8 cellular contexts compared by ENCODE assay signal in the genomic region with DNA sequence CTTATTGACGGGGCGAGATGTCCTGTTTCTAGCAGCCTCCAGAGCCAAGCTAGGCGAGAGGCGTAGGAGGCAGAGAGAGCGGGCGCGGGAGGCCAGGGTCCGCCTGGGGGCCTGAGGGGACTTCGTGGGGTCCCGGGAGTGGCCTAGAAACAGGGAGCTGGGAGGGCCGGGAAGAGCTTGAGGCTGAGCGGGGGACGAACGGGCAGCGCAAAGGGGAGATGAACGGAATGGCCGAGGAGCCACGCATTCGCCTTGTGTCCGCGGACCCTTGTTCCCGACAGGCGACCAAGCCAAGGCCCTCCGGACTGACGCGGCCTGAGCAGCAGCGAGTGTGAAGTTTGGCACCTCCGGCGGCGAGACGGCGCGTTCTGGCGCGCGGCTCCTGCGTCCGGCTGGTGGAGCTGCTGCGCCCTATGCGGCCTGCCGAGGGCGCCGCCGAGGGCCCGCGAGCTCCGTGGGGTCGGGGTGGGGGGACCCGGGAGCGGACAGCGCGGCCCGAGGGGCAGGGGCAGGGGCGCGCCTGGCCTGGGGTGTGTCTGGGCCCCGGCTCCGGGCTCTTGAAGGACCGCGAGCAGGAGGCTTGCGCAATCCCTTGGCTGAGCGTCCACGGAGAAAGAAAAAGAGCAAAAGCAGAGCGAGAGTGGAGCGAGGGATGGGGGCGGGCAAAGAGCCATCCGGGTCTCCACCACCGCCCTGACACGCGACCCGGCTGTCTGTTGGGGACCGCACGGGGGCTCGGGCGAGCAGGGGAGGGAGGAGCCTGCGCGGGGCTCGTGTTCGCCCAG. TPM values are rescaled to one million over a fixed set of nuclear protein-coding genes. Genes with fewer than 3 reads are reported as not detected.
DNase-seq lines count a peak whose midpoint lies in the region; ATAC-seq and TF ChIP-seq lines count a peak whose summit lies in the region.

No MANE protein-coding gene starts in this region.

- peak; percentile 52 for DNase-seq in AG10803 (ENCODE audit: low read depth)
- peak; percentile 68 for DNase-seq in HK-2 (ENCODE audit: unreplicated experiment)
- peak; percentile 49 to 59 for DNase-seq in activated T-cell treated with anti-CD3 and anti-CD28 coated beads, Interleukin-2, amount 50 U/mL, for 72 hours
- peak; percentile 90 for DNase-seq in Right ventricle myocardium superior
- DNase-seq in retinal pigment epithelial cell (ENCODE audit: low read depth), result no peak
- DNase-seq in NCI-H446 treated with DMSO at 0.1 percent for 48 hours (lab: John Stamatoyannopoulos, UW), result no peak
- DNase-seq in NAMALWA (ENCODE audit: low spot score), result no peak

- H3K27ac Mint-ChIP-seq in activated T-cell treated with anti-CD3 and anti-CD28 coated beads, Interleukin-2, amount 50 U/mL, for 72 hours, result peak overlapping the region; percentile 25

- peaks cover 15% of the 10 kb centered on the region for H3K27me3 Mint-ChIP-seq in activated T-cell treated with anti-CD3 and anti-CD28 coated beads, Interleukin-2, amount 50 U/mL, for 72 hours (ENCODE audit: low read depth)

- ATAC-seq in activated T-cell treated with anti-CD3 and anti-CD28 coated beads, Interleukin-2, amount 50 U/mL, for 72 hours (replicated peaks in 1 of 2), result no peak
- ATAC-seq in Right ventricle myocardium superior (ENCODE audit: poor library complexity) (peak; percentile 3), GM21825 (IDR thresholded peaks at IDR 0.05; ENCODE audit: unreplicated experiment) (no peak)

- H3K4me3 Mint-ChIP-seq in activated T-cell treated with anti-CD3 and anti-CD28 coated beads, Interleukin-2, amount 50 U/mL, for 72 hours, result peak overlapping the region; percentile 95

- no peaks in the 10 kb centered on the region for H3K9me3 Mint-ChIP-seq in activated T-cell treated with anti-CD3 and anti-CD28 coated beads, Interleukin-2, amount 50 U/mL, for 72 hours

- H3K36me3 Mint-ChIP-seq in activated T-cell treated with anti-CD3 and anti-CD28 coated beads, Interleukin-2, amount 50 U/mL, for 72 hours (ENCODE audit: insufficient read depth in 2 of 2), result peaks cover 0 to 5% of the 10 kb centered on the region in 2 donors

- no peak for TF ChIP-seq CTCF in AG10803 (conservative IDR thresholded peaks at IDR 0.05; ENCODE audit: low read length)
- TF ChIP-seq CTCF in retinal pigment epithelial cell (conservative IDR thresholded peaks at IDR 0.05; ENCODE audit: low read depth, low read length), result peak; percentile 28

- H3K4me3 ChIP-seq in AG10803 (ENCODE audit: low read length), result peak overlapping the region; percentile 29
- no peak overlapping the region for H3K4me3 ChIP-seq in retinal pigment epithelial cell (ENCODE audit: low read length)

- peaks cover 43% of the 10 kb centered on the region for H3K4me1 Mint-ChIP-seq in activated T-cell treated with anti-CD3 and anti-CD28 coated beads, Interleukin-2, amount 50 U/mL, for 72 hours (ENCODE audit: low read depth)

- intact Hi-C loops in Right ventricle myocardium superior (cut with DNase I), result loop anchor here (5.0 to 10.0 kb wide), 3 partner anchors 43 to 134 kb away; a partner anchor contains a TSS

RNA-seq across cellular contexts. Expression of a gene that starts 1.2 kb away (rescaled TPM):
- total RNA-seq in activated T-cell treated with anti-CD3 and anti-CD28 coated beads, Interleukin-2, amount 50 U/mL, for 72 hours, result 10 to 100 TPM; 38.3 to 45.8 TPM
- total RNA-seq in Right ventricle myocardium superior, result 25.6 TPM

RNA-seq across cellular contexts. Expression of a gene that starts 43.5 kb away (rescaled TPM):
- total RNA-seq in activated T-cell treated with anti-CD3 and anti-CD28 coated beads, Interleukin-2, amount 50 U/mL, for 72 hours, result 1 to 10 TPM; 6.0 to 7.2 TPM
- 6.2 TPM for total RNA-seq in Right ventricle myocardium superior

Comparison
In these comparisons a context has a peak if more than half of its experiments do, and no peak if none do; other contexts are left out.
1. DNase-seq: peak in AG10803 (single experiment), HK-2 (single experiment), activated T-cell treated with anti-CD3 and anti-CD28 coated beads, Interleukin-2, amount 50 U/mL, for 72 hours (2 of 2) and Right ventricle myocardium superior (single experiment); none in retinal pigment epithelial cell (single experiment), NCI-H446 treated with DMSO at 0.1 percent for 48 hours (single experiment) and NAMALWA (single experiment).